ENCODE assay signal across 20 cellular contexts in the genomic region with DNA sequence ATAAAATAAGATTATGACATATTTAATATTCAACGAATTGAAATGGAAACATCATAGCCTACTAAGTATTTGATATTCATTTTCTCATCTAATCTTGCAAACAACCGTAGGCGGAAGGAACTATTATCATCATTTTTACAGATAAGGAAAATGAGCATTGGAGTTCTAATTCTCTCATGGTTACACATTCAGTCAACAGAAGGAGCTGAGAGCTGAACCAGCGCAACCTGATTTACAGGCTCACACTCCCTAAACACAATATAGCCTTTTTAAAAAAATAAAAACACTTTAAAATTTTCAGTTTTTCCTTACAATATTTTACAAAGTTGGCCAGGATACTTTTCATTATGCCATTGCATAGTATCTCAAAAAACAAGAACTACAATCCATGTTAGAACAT.
"Had no signal": no experiment of that assay in that cellular context is flagged by ENCODE, and none has a peak within 500 bp of the region (broad histone marks: within the 10 kb centered on the region; RNA-seq: fewer than 3 reads in every experiment).

No MANE protein-coding gene starts in this region.

- H3K4me1 Mint-ChIP-seq: activated naive CD8-positive, alpha-beta T cell treated with anti-CD3 and anti-CD28 coated beads, Interleukin-2, amount 50 U/mL, for 24 hours had no signal

- H3K9me3 Mint-ChIP-seq: activated CD4-positive, alpha-beta memory T cell treated with anti-CD3 and anti-CD28 coated beads for 36 hours; activated naive CD8-positive, alpha-beta T cell treated with anti-CD3 and anti-CD28 coated beads, Interleukin-2, amount 50 U/mL, for 24 hours; activated T-cell treated with anti-CD3 and anti-CD28 coated beads, Interleukin-2, amount 50 U/mL, for 72 hours had no signal

- H3K27me3 Mint-ChIP-seq: activated CD4-positive, alpha-beta memory T cell treated with anti-CD3 and anti-CD28 coated beads for 36 hours; activated naive CD8-positive, alpha-beta T cell treated with anti-CD3 and anti-CD28 coated beads, Interleukin-2, amount 50 U/mL, for 24 hours had no signal

- H3K36me3 ChIP-seq: esophagus muscularis mucosa, thyroid gland had no signal

- DNase-seq: activated CD4-positive, alpha-beta memory T cell treated with anti-CD3 and anti-CD28 coated beads for 36 hours; activated CD4-positive, alpha-beta T cell treated with anti-CD3 and anti-CD28 coated beads for 48 hours; activated gamma-delta T cell; activated naive CD4-positive, alpha-beta T cell treated with anti-CD3 and anti-CD28 coated beads, Interleukin-2, amount 50 U/mL, for 16 hours; activated naive CD8-positive, alpha-beta T cell treated with anti-CD3 and anti-CD28 coated beads, Interleukin-2, amount 50 U/mL, for 24 hours; activated T-cell treated with anti-CD3 and anti-CD28 coated beads, Interleukin-2, amount 50 U/mL, for 72 hours; caudate nucleus; dermis blood vessel endothelial cell; effector CD8-positive, alpha-beta T cell; head of caudate nucleus; hypothalamus; left ventricle myocardium superior; nephron progenitor cell; stimulated activated CD4-positive, alpha-beta T cell treated with anti-CD3 and anti-CD28 coated beads, Interleukin-4, amount 100 ng/mL, for 4 hours; stimulated activated naive CD8-positive, alpha-beta T cell treated with anti-CD3 and anti-CD28 coated beads, Interleukin-15, Interleukin-2, amounts not matched to agents 100 U/mL and 50 U/mL, for 24 hours; substantia nigra; T-helper 9 cell; thyroid gland had no signal

- H3K36me3 Mint-ChIP-seq: activated CD4-positive, alpha-beta memory T cell treated with anti-CD3 and anti-CD28 coated beads for 36 hours had no signal

- H3K27ac ChIP-seq: esophagus muscularis mucosa, gastroesophageal sphincter, thyroid gland had no signal

- H3K9me3 ChIP-seq: esophagus muscularis mucosa, gastroesophageal sphincter, thyroid gland had no signal

- ATAC-seq: activated naive CD8-positive, alpha-beta T cell treated with anti-CD3 and anti-CD28 coated beads, Interleukin-2, amount 50 U/mL, for 24 hours; activated T-cell treated with anti-CD3 and anti-CD28 coated beads, Interleukin-2, amount 50 U/mL, for 72 hours; gastroesophageal sphincter; left ventricle myocardium superior; stimulated activated naive CD8-positive, alpha-beta T cell treated with anti-CD3 and anti-CD28 coated beads, Interleukin-15, Interleukin-2, amounts not matched to agents 100 U/mL and 50 U/mL, for 24 hours had no signal

- H3K4me3 ChIP-seq: esophagus muscularis mucosa, gastroesophageal sphincter, thyroid gland had no signal

- H3K4me3 Mint-ChIP-seq: activated CD4-positive, alpha-beta memory T cell treated with anti-CD3 and anti-CD28 coated beads for 36 hours; activated naive CD8-positive, alpha-beta T cell treated with anti-CD3 and anti-CD28 coated beads, Interleukin-2, amount 50 U/mL, for 24 hours; activated T-cell treated with anti-CD3 and anti-CD28 coated beads, Interleukin-2, amount 50 U/mL, for 72 hours; nephron progenitor cell had no signal

- H3K27me3 ChIP-seq: esophagus muscularis mucosa, gastroesophageal sphincter, thyroid gland had no signal

- H3K27ac Mint-ChIP-seq: activated CD4-positive, alpha-beta memory T cell treated with anti-CD3 and anti-CD28 coated beads for 36 hours; activated naive CD8-positive, alpha-beta T cell treated with anti-CD3 and anti-CD28 coated beads, Interleukin-2, amount 50 U/mL, for 24 hours; activated T-cell treated with anti-CD3 and anti-CD28 coated beads, Interleukin-2, amount 50 U/mL, for 72 hours; nephron progenitor cell had no signal
